1 cellular context compared by ENCODE assay signal in genomic region chr14:73886449-73887115, GRCh38.
A peak's percentile ranks its signal among the peaks of the same experiment; 100 is the strongest.
TF ChIP-seq lines count a peak whose summit lies in the region.

Gene ZNF410 (plus strand): TSS chr14:73886859. CDS start chr14:73892176, 5,317 bp downstream.

TF ChIP-seq in HepG2, 621 proteins besides CTCF, POLR2A, EP300 and RAD21 (continued from another document and continues in another):
- TF ChIP-seq UBTF (CRISPR knock-in tag; IDR thresholded peaks at IDR 0.05), result peak; percentile 98
- no peak for TF ChIP-seq ZMYM3 (CRISPR knock-in tag; IDR thresholded peaks at IDR 0.05)
- TF ChIP-seq JARID2 (CRISPR knock-in tag; IDR thresholded peaks at IDR 0.05; ENCODE audit: insufficient replicate concordance), result no peak
- TF ChIP-seq TFAP4 (IDR thresholded peaks at IDR 0.05; ENCODE audit: borderline replicate concordance, low read depth), result no peak
- TF ChIP-seq PAX8 (CRISPR knock-in tag; IDR thresholded peaks at IDR 0.05; ENCODE audit: borderline replicate concordance), result 0 out of 2 replicates have a peak, but pooled peaks have one; percentile 43
- no peak for TF ChIP-seq HHEX (CRISPR knock-in tag; IDR thresholded peaks at IDR 0.05)
- peak; percentile 75; the same call in 1 of the 2 replicates for TF ChIP-seq ZNF317 (CRISPR knock-in tag; IDR thresholded peaks at IDR 0.05)
- peak; percentile 62; the same call in 1 of the 2 replicates for TF ChIP-seq ATF7-NPFF (CRISPR knock-in tag; IDR thresholded peaks at IDR 0.05; ENCODE audit: low read depth)
- TF ChIP-seq BRCA1 (CRISPR knock-in tag; IDR thresholded peaks at IDR 0.05), result peak; percentile 45; the same call in 1 of the 2 replicates
- TF ChIP-seq MTF1 (CRISPR knock-in tag; IDR thresholded peaks at IDR 0.05), result no peak; the same call in 1 of the 2 replicates
- TF ChIP-seq ZBTB2 (CRISPR knock-in tag; IDR thresholded peaks at IDR 0.05; ENCODE audit: low read depth), result peak; percentile 84
- TF ChIP-seq ZNF138 (CRISPR knock-in tag; IDR thresholded peaks at IDR 0.05; ENCODE audit: low read depth), result peak; percentile 44; the same call in 1 of the 2 replicates
- peak; percentile 28; the same call in 1 of the 2 replicates for TF ChIP-seq ZBTB7A (CRISPR knock-in tag; IDR thresholded peaks at IDR 0.05)
- TF ChIP-seq POGK (CRISPR knock-in tag; conservative IDR thresholded peaks at IDR 0.05), result peak; percentile 72
- peak; percentile 20; the same call in 1 of the 2 replicates for TF ChIP-seq ZNF12 (CRISPR knock-in tag; IDR thresholded peaks at IDR 0.05)
- peak; percentile 56; the same call in 1 of the 2 replicates for TF ChIP-seq ZNF614 (CRISPR knock-in tag; IDR thresholded peaks at IDR 0.05; ENCODE audit: borderline replicate concordance)
- TF ChIP-seq THAP11 (CRISPR knock-in tag; IDR thresholded peaks at IDR 0.05), result peak; percentile 91
- peak; percentile 10; the same call in 1 of the 2 replicates for TF ChIP-seq CHD2 (IDR thresholded peaks at IDR 0.05; ENCODE audit: low read depth, low read length)
- TF ChIP-seq AKNA (CRISPR knock-in tag; IDR thresholded peaks at IDR 0.05; ENCODE audit: borderline replicate concordance), result peak; percentile 25; the same call in 1 of the 2 replicates
- TF ChIP-seq NFRKB (IDR thresholded peaks at IDR 0.05), result no peak
- TF ChIP-seq ZNF639 (CRISPR knock-in tag; conservative IDR thresholded peaks at IDR 0.05), result peak; percentile 93
- peak; percentile 46; the same call in 1 of the 2 replicates for TF ChIP-seq SP5 (CRISPR knock-in tag; IDR thresholded peaks at IDR 0.05; ENCODE audit: borderline replicate concordance, low read depth)
- no peak for TF ChIP-seq SRSF1 (optimal IDR thresholded peaks at IDR 0.05; ENCODE audit: low read depth, low read length)
- TF ChIP-seq MTA1 (CRISPR knock-in tag; IDR thresholded peaks at IDR 0.05; ENCODE audit: borderline replicate concordance), result peak; percentile 96
- TF ChIP-seq HMGXB3 (CRISPR knock-in tag; IDR thresholded peaks at IDR 0.05; ENCODE audit: borderline replicate concordance), result peak; percentile 60; the same call in 1 of the 2 replicates
- TF ChIP-seq HIC2 (CRISPR knock-in tag; IDR thresholded peaks at IDR 0.05; ENCODE audit: low read depth), result no peak
- TF ChIP-seq GABPA (IDR thresholded peaks at IDR 0.05; ENCODE audit: low read depth, low read length), result peak; percentile 99
- peak; percentile 95 for TF ChIP-seq GABPA (CRISPR knock-in tag; IDR thresholded peaks at IDR 0.05; ENCODE audit: low read depth)
- TF ChIP-seq CERS6 (CRISPR knock-in tag; IDR thresholded peaks at IDR 0.05), result no peak
- TF ChIP-seq ZNF556 (CRISPR knock-in tag; IDR thresholded peaks at IDR 0.05; ENCODE audit: borderline replicate concordance), result no peak; the same call in 1 of the 2 replicates
- TF ChIP-seq ZNF460 (CRISPR knock-in tag; IDR thresholded peaks at IDR 0.05; ENCODE audit: borderline replicate concordance), result no peak
- TF ChIP-seq NR2F6 (IDR thresholded peaks at IDR 0.05), result no peak
- peak; percentile 42; the same call in 1 of the 2 replicates for TF ChIP-seq NR2F6 (CRISPR knock-in tag; IDR thresholded peaks at IDR 0.05)
- no peak for TF ChIP-seq MLLT10 (CRISPR knock-in tag; IDR thresholded peaks at IDR 0.05)
- TF ChIP-seq ZNF572 (CRISPR knock-in tag; IDR thresholded peaks at IDR 0.05), result no peak; the same call in 1 of the 2 replicates
